1 cellular context compared by ENCODE assay signal in genomic region chr15:40259021-40259420, GRCh38.
TF ChIP-seq lines count a peak whose summit lies in the region.

No MANE protein-coding gene starts in this region.

TF ChIP-seq in H1, 55 proteins besides CTCF, POLR2A, EP300 and RAD21:
- TF ChIP-seq NANOG (IDR thresholded peaks at IDR 0.05; ENCODE audit: insufficient read depth, low read depth, low read length, poor library complexity, severe bottlenecking) (no peak), HDAC6 (IDR thresholded peaks at IDR 0.05; ENCODE audit: low read depth, low read length) (no peak), POLR2AphosphoS5 (IDR thresholded peaks at IDR 0.05; ENCODE audit: low read depth, low read length) (no peak), E2F6 (IDR thresholded peaks at IDR 0.05) (no peak), SP2 (IDR thresholded peaks at IDR 0.05; ENCODE audit: low read length) (no peak), CBX8 (IDR thresholded peaks at IDR 0.05; ENCODE audit: borderline replicate concordance, low read depth, low read length) (no peak), SRF (IDR thresholded peaks at IDR 0.05; ENCODE audit: low read depth, low read length) (no peak), SIRT6 (IDR thresholded peaks at IDR 0.05; ENCODE audit: low read length) (no peak), TBP (IDR thresholded peaks at IDR 0.05; ENCODE audit: low read depth, low read length) (no peak), TAF7 (optimal IDR thresholded peaks at IDR 0.05; ENCODE audit: borderline replicate concordance, low read depth, low read length) (no peak), JUND (IDR thresholded peaks at IDR 0.05; ENCODE audit: low read length) (no peak), CREB1 (IDR thresholded peaks at IDR 0.05) (no peak), BACH1 (IDR thresholded peaks at IDR 0.05; ENCODE audit: low read length) (no peak), ASH2L (IDR thresholded peaks at IDR 0.05; ENCODE audit: low read length) (no peak), PHF8 (conservative IDR thresholded peaks at IDR 0.05; ENCODE audit: low read depth, low read length) (no peak), CTBP2 (IDR thresholded peaks at IDR 0.05; ENCODE audit: borderline replicate concordance, insufficient read depth, insufficient read length, low read length) (no peak), SP4 (IDR thresholded peaks at IDR 0.05; ENCODE audit: low read length) (no peak), SIN3A (conservative IDR thresholded peaks at IDR 0.05 in 1 of 2, IDR thresholded peaks at IDR 0.05 in 1 of 2; ENCODE audit: low read depth in 1 of 2, low read length in 2 of 2) (no peak), CHD7 (IDR thresholded peaks at IDR 0.05; ENCODE audit: insufficient replicate concordance, low read length) (no peak), POU5F1 (IDR thresholded peaks at IDR 0.05; ENCODE audit: low read depth, low read length) (no peak)
